Comparison of ENCODE assay signal across 16 cellular contexts in genomic region chr14:31265701-31266398, GRCh38. TPM values are rescaled to one million over a fixed set of nuclear protein-coding genes. Genes with fewer than 3 reads are reported as not detected.
DNase-seq lines count a peak whose midpoint lies in the region; ATAC-seq, FAIRE-seq and TF ChIP-seq lines count a peak whose summit lies in the region.
"Had no signal": no experiment of that assay in that cellular context is flagged by ENCODE, and none has a peak within 500 bp of the region (broad histone marks: within the 10 kb centered on the region; RNA-seq: fewer than 3 reads in every experiment).

No MANE protein-coding gene starts in this region.

- H3K27ac ChIP-seq in PC-3 (ENCODE audit: low read length) (peak overlapping the region; percentile 14; the same call in 1 of the 2 replicates), liver (ENCODE audit: low read depth in 1 of 2, low read length in 2 of 2) (peak overlapping the region; percentile 86 to 91), colonic mucosa (no peak overlapping the region)

- POLR2A ChIA-PET in PC-3 (lab: Charles Lee; ENCODE audit: unreplicated experiment) = no interaction called here

- 37% methylated on average over 8 of the region's 8 CpGs for WGBS in liver

- BruUV-seq in PC-3 (replicated peaks; lab: Mats Ljungman, UMichigan) = TSS peak; percentile 27

- H3K4me3 ChIP-seq in AG10803 (ENCODE audit: low read length) (no peak overlapping the region), PC-3 (ENCODE audit: low read length) (no peak overlapping the region), liver (ENCODE audit: low read depth in 1 of 3, low read length in 3 of 3) (no peak overlapping the region), colonic mucosa (no peak overlapping the region)

- FAIRE-seq in HTR-8/SVneo (lab: Jason Lieb, UNC) = no peak
- FAIRE-seq: GM12892 had no signal

- TF ChIP-seq CTCF in AG10803 (conservative IDR thresholded peaks at IDR 0.05; ENCODE audit: low read length) (no peak), PC-3 (conservative IDR thresholded peaks at IDR 0.05; ENCODE audit: low read depth, low read length) (no peak), liver (IDR thresholded peaks at IDR 0.05; ENCODE audit: low read depth, low read length, missing input control) (no peak), colonic mucosa (IDR thresholded peaks at IDR 0.05) (no peak)

- H3K4me2 ChIP-seq in PC-3 (ENCODE audit: low read length) = peak overlapping the region; percentile 42

- H3K9me3 ChIP-seq in PC-3 (ENCODE audit: low read length) (peaks cover 4% of the 10 kb centered on the region; the same call in 1 of the 2 replicates), liver (ENCODE audit: control insufficient read depth in 4 of 4, low read length in 3 of 4) (peaks cover 2 to 10% (median 4%) of the 10 kb centered on the region in 4 donors), colonic mucosa (no peaks in the 10 kb centered on the region)

- CTCF ChIA-PET in PC-3 (lab: Charles Lee) = no interaction called here

- H3K9me2 ChIP-seq in PC-3 (replicated peaks; ENCODE audit: low read length) = no peaks in the 10 kb centered on the region

- 0 out of 2 replicates have a peak, but pooled peaks cover 3% of the 10 kb centered on the region for H3K36me3 ChIP-seq in PC-3 (ENCODE audit: low read depth, low read length)
- H3K36me3 ChIP-seq in liver (ENCODE audit: control insufficient read depth in 4 of 4, insufficient read depth in 3 of 4, low read depth in 1 of 4, low read length in 3 of 4) = no peaks in the 10 kb centered on the region
- no peaks in the 10 kb centered on the region for H3K36me3 ChIP-seq in colonic mucosa

- ATAC-seq in PC-3 = peak; percentile 16
- ATAC-seq in GM21381 (IDR thresholded peaks at IDR 0.05; ENCODE audit: unreplicated experiment) = no peak
- ATAC-seq: activated T-cell treated with anti-CD3 and anti-CD28 coated beads, Interleukin-2, amount 50 U/mL, for 72 hours; CD8-positive, alpha-beta T cell; SK-N-SH treated with all-trans-retinoic acid at 6 μM for 48 hours had no signal

- no peak overlapping the region for H3K9ac ChIP-seq in PC-3 (ENCODE audit: low read length)
- H3K9ac ChIP-seq in liver (ENCODE audit: low read depth in 1 of 2, low read length in 2 of 2) = no peak overlapping the region
- H3K9ac ChIP-seq in colonic mucosa (ENCODE audit: low read depth in 2 of 2, low read length in 2 of 2) = no peak overlapping the region

- no peak for TF ChIP-seq POLR2A in erythroblast (IDR thresholded peaks at IDR 0.05; ENCODE audit: low read length)

- TF ChIP-seq RAD21 in liver (IDR thresholded peaks at IDR 0.05) = peak; percentile 63 to 74

- H4K20me1 ChIP-seq in PC-3 (ENCODE audit: low read length) = no peaks in the 10 kb centered on the region

- DNase-seq in AG10803 (ENCODE audit: low read depth) = peak; percentile 51
- peak; percentile 77 for DNase-seq in PC-3
- DNase-seq in erythroblast (lab: John Stamatoyannopoulos, UW) = peak; percentile 33 to 60
- DNase-seq in colonic mucosa = no peak
- DNase-seq in HPDE6-E6E7 (ENCODE audit: extremely low spot score) = no peak
- no peak for DNase-seq in HTR-8/SVneo (ENCODE audit: insufficient read length, low spot score)
- DNase-seq: activated CD4-positive, alpha-beta memory T cell treated with anti-CD3 and anti-CD28 coated beads for 36 hours; activated T-cell treated with anti-CD3 and anti-CD28 coated beads, Interleukin-2, amount 50 U/mL, for 72 hours; CD8-positive, alpha-beta T cell; cerebellar nuclear complex; kidney glomerular epithelial cell; NCI-H187 treated with DMSO at 0.1 percent for 48 hours had no signal

- H2AFZ ChIP-seq in PC-3 (ENCODE audit: low read length) = peak overlapping the region; percentile 35; the same call in 1 of the 2 replicates

- H3F3A ChIP-seq in PC-3 (ENCODE audit: low read length, unreplicated experiment) = no peaks in the 10 kb centered on the region

- intact Hi-C loops in PC-3 (cut with micrococcal nuclease) (no loop called here), colonic mucosa (cut with DNase I) (loop anchor here (10.0 kb wide), 1 partner anchor 51 kb away; no protein-coding TSS in a partner anchor)

- H3K27me3 ChIP-seq in PC-3 (ENCODE audit: low read length) (no peaks in the 10 kb centered on the region), liver (ENCODE audit: control insufficient read depth in 4 of 4, insufficient read depth in 4 of 4, low read length in 3 of 4) (no peaks in the 10 kb centered on the region), colonic mucosa (no peaks in the 10 kb centered on the region)

- peaks cover 44% of the 10 kb centered on the region for H3K4me1 ChIP-seq in PC-3 (ENCODE audit: insufficient read depth, low read length)
- H3K4me1 ChIP-seq in liver (ENCODE audit: control insufficient read depth in 4 of 4, insufficient read depth in 4 of 4, low read length in 3 of 4) = peaks cover 14 to 41% (median 35%) of the 10 kb centered on the region in 4 donors
- H3K4me1 ChIP-seq in colonic mucosa = no peaks in the 10 kb centered on the region

- no peaks in the 10 kb centered on the region for H3K79me2 ChIP-seq in PC-3 (ENCODE audit: low read length)

TF ChIP-seq in liver, 16 proteins besides CTCF, POLR2A, EP300 and RAD21:
- TF ChIP-seq EGR1 (IDR thresholded peaks at IDR 0.05; ENCODE audit: low read depth in 2 of 2) = peak in 1 of 2 donors; percentile 49
- TF ChIP-seq, protein P1, sequence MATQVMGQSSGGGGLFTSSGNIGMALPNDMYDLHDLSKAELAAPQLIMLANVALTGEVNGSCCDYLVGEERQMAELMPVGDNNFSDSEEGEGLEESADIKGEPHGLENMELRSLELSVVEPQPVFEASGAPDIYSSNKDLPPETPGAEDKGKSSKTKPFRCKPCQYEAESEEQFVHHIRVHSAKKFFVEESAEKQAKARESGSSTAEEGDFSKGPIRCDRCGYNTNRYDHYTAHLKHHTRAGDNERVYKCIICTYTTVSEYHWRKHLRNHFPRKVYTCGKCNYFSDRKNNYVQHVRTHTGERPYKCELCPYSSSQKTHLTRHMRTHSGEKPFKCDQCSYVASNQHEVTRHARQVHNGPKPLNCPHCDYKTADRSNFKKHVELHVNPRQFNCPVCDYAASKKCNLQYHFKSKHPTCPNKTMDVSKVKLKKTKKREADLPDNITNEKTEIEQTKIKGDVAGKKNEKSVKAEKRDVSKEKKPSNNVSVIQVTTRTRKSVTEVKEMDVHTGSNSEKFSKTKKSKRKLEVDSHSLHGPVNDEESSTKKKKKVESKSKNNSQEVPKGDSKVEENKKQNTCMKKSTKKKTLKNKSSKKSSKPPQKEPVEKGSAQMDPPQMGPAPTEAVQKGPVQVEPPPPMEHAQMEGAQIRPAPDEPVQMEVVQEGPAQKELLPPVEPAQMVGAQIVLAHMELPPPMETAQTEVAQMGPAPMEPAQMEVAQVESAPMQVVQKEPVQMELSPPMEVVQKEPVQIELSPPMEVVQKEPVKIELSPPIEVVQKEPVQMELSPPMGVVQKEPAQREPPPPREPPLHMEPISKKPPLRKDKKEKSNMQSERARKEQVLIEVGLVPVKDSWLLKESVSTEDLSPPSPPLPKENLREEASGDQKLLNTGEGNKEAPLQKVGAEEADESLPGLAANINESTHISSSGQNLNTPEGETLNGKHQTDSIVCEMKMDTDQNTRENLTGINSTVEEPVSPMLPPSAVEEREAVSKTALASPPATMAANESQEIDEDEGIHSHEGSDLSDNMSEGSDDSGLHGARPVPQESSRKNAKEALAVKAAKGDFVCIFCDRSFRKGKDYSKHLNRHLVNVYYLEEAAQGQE (IDR thresholded peaks at IDR 0.05) = peak; percentile 73
- TF ChIP-seq GABPA (IDR thresholded peaks at IDR 0.05 in 1 of 2, conservative IDR thresholded peaks at IDR 0.05 in 1 of 2) = peak in 1 of 2 donors; percentile 48
- TF ChIP-seq FOXA1 (IDR thresholded peaks at IDR 0.05) = peak; percentile 78
- TF ChIP-seq, protein P2, sequence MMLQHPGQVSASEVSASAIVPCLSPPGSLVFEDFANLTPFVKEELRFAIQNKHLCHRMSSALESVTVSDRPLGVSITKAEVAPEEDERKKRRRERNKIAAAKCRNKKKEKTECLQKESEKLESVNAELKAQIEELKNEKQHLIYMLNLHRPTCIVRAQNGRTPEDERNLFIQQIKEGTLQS (IDR thresholded peaks at IDR 0.05) = peak; percentile 66
- peak; percentile 10 for TF ChIP-seq TAF1 (conservative IDR thresholded peaks at IDR 0.05)
- TF ChIP-seq, protein P3, sequence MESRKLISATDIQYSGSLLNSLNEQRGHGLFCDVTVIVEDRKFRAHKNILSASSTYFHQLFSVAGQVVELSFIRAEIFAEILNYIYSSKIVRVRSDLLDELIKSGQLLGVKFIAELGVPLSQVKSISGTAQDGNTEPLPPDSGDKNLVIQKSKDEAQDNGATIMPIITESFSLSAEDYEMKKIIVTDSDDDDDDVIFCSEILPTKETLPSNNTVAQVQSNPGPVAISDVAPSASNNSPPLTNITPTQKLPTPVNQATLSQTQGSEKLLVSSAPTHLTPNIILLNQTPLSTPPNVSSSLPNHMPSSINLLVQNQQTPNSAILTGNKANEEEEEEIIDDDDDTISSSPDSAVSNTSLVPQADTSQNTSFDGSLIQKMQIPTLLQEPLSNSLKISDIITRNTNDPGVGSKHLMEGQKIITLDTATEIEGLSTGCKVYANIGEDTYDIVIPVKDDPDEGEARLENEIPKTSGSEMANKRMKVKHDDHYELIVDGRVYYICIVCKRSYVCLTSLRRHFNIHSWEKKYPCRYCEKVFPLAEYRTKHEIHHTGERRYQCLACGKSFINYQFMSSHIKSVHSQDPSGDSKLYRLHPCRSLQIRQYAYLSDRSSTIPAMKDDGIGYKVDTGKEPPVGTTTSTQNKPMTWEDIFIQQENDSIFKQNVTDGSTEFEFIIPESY (IDR thresholded peaks at IDR 0.05) = peak; percentile 86
- TF ChIP-seq SP1 (IDR thresholded peaks at IDR 0.05) = peak; percentile 98
- peak; percentile 84 for TF ChIP-seq FOXA2 (IDR thresholded peaks at IDR 0.05)
- TF ChIP-seq MAX (IDR thresholded peaks at IDR 0.05) = peak; percentile 85
- peak; percentile 99 to 100 for TF ChIP-seq HNF4A (conservative IDR thresholded peaks at IDR 0.05)
- TF ChIP-seq RXRA (IDR thresholded peaks at IDR 0.05) = peak; percentile 97 to 98
- peak; percentile 86 for TF ChIP-seq YY1 (IDR thresholded peaks at IDR 0.05)
- TF ChIP-seq NR2F2 (IDR thresholded peaks at IDR 0.05) = peak; percentile 57
- peak; percentile 90 to 97 for TF ChIP-seq JUND (IDR thresholded peaks at IDR 0.05)
- peak; percentile 99 for TF ChIP-seq HNF4G (IDR thresholded peaks at IDR 0.05)

RNA-seq across cellular contexts. Expression of gene HECTD1, which starts 58.3 kb away (rescaled TPM):
- total RNA-seq in PC-3 (2014; rRNA removed) (152 and 214 TPM in 2 replicates), liver (100 to 1,000 TPM; 186 to 256 TPM), colonic mucosa (100 to 1,000 TPM; 113 to 148 TPM)
- 10 to 100 TPM; 46.8 to 49.3 TPM for polyA plus RNA-seq in liver

Comparison
In these comparisons a context has a peak if more than half of its experiments do, and no peak if none do; other contexts are left out.
1. DNase-seq: peak in AG10803 (single experiment), PC-3 (single experiment) and erythroblast (2 of 2); none in colonic mucosa (single experiment), HPDE6-E6E7 (single experiment) and HTR-8/SVneo (single experiment).